Comparison of ENCODE assay signal across 30 cellular contexts in the genomic region with DNA sequence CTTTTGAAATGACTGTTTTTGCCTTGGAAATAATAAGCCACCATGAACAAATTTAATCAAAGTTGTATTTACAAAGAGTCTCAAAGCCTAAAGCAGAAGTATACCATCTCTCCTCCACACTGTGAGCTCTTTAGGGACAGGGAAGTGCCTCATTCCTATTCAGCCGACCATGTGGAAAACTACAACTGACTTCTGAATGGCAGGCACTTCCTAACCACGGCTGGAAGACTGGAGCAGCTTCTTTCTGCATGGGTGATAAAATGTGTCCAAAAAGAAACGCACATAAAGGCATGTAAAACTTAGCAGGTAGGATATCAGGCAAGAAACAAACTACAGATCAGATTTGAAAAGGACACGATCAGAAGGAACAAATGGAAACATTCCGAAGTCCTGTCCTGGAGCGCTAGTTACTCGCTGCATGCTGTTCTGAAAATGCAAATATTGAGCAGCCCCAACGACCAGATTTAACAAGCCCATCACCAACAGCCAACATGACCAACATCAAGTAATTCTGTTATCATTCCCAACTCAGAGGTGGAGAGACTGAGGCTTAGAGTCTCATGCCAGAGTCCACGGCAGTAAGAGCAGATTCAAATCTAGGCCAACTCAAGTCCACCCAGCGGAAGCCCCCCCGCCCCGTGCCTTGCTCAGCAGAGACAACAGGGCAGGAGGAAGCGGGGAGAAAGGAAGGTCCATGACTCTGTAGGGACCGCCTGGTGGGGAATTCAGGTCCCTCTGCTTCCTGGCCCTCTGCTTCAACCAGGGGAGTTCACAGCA. TPM values are rescaled to one million over a fixed set of nuclear protein-coding genes. Genes with fewer than 3 reads are reported as not detected.
DNase-seq lines count a peak whose midpoint lies in the region; ATAC-seq, FAIRE-seq and TF ChIP-seq lines count a peak whose summit lies in the region.
"Had no signal": no experiment of that assay in that cellular context is flagged by ENCODE, and none has a peak within 500 bp of the region (broad histone marks: within the 10 kb centered on the region; RNA-seq: fewer than 3 reads in every experiment).

No MANE protein-coding gene starts in this region.

- no peaks in the 10 kb centered on the region for H3K4me1 ChIP-seq in right lobe of liver
- peaks cover 10% of the 10 kb centered on the region; the same call in 1 of the 2 replicates for H3K4me1 ChIP-seq in HepG2 (ENCODE audit: insufficient read depth, low read length)
- H3K4me1 ChIP-seq in iPS-20b (ENCODE audit: insufficient read depth, low read length): peaks cover 65% of the 10 kb centered on the region
- H3K4me1 ChIP-seq in upper lobe of left lung: peaks cover 24 to 46% (median 39%) of the 10 kb centered on the region in 4 donors

- no peak for TF ChIP-seq CTCF in right lobe of liver (IDR thresholded peaks at IDR 0.05)
- TF ChIP-seq CTCF in HepG2 (CRISPR knock-in tag; IDR thresholded peaks at IDR 0.05): no peak
- TF ChIP-seq CTCF in osteocyte (IDR thresholded peaks at IDR 0.05): no peak
- no peak for TF ChIP-seq CTCF in type B pancreatic cell (conservative IDR thresholded peaks at IDR 0.05)
- no peak for TF ChIP-seq CTCF in upper lobe of left lung (IDR thresholded peaks at IDR 0.05)

- H3K27ac ChIP-seq in right lobe of liver: no peak overlapping the region
- H3K27ac ChIP-seq in HepG2 (ENCODE audit: extremely low read length, insufficient read depth, low read length): no peak overlapping the region
- H3K27ac ChIP-seq in iPS-20b (ENCODE audit: low read length): peak overlapping the region; percentile 52
- no peak overlapping the region for H3K27ac ChIP-seq in upper lobe of left lung
- H3K27ac ChIP-seq: esophagus squamous epithelium, gastroesophageal sphincter, transverse colon had no signal

- H3K27me3 ChIP-seq in right lobe of liver: no peaks in the 10 kb centered on the region
- H3K27me3 ChIP-seq in HepG2 (ENCODE audit: control insufficient read depth in 1 of 2, insufficient read depth in 2 of 2, low read length in 2 of 2): peaks cover 5 to 74% of the 10 kb centered on the region in 2 experiments
- no peaks in the 10 kb centered on the region for H3K27me3 ChIP-seq in iPS-20b (ENCODE audit: insufficient read depth, low read length)
- no peaks in the 10 kb centered on the region for H3K27me3 ChIP-seq in upper lobe of left lung
- H3K27me3 ChIP-seq: esophagus squamous epithelium, gastroesophageal sphincter, transverse colon had no signal

- intact Hi-C loops in right lobe of liver (cut with DNase I) (no loop called here), HepG2 (cut with micrococcal nuclease; ENCODE audit: unreplicated experiment) (no loop called here)

- H3K27ac Mint-ChIP-seq in osteocyte (ENCODE audit: unreplicated experiment) (peak overlapping the region; percentile 35), type B pancreatic cell (peak overlapping the region; percentile 20)
- H3K27ac Mint-ChIP-seq: activated naive CD8-positive, alpha-beta T cell; B cell; IgD-negative memory B cell; memory B cell; naive B cell; T-helper 1 cell treated with Interleukin-12 subunit alpha and Interleukin-12 subunit beta and Interleukin-4 antibody, amounts not matched to agents 30 μg/mL and 1 μg/mL, for 36 hours had no signal

- no peak overlapping the region for H3K4me2 ChIP-seq in HepG2 (ENCODE audit: low read depth, low read length)

- no peaks in the 10 kb centered on the region for H3K9me3 ChIP-seq in right lobe of liver
- H3K9me3 ChIP-seq in HepG2 (ENCODE audit: low read length): no peaks in the 10 kb centered on the region
- H3K9me3 ChIP-seq in iPS-20b (ENCODE audit: insufficient read depth, low read depth, low read length): no peaks in the 10 kb centered on the region
- H3K9me3 ChIP-seq in upper lobe of left lung: no peaks in the 10 kb centered on the region
- H3K9me3 ChIP-seq: esophagus squamous epithelium, gastroesophageal sphincter, transverse colon had no signal

- DNase-seq in right lobe of liver (no peak), HepG2 (ENCODE audit: low spot score) (no peak), osteocyte (ENCODE audit: extremely low spot score, unreplicated experiment) (no peak), type B pancreatic cell (ENCODE audit: extremely low spot score, unreplicated experiment) (no peak), NCI-H748 treated with DMSO at 0.1 percent for 48 hours (lab: John Stamatoyannopoulos, UW) (no peak), glomerular visceral epithelial cell (ENCODE audit: extremely low spot score) (no peak), upper lobe of left lung (no peak)
- DNase-seq: activated CD4-positive, alpha-beta T cell treated with anti-CD3 and anti-CD28 coated beads for 48 hours; cerebellar nuclear complex; COR-L47; DMS79; effector CD4-positive, alpha-beta T cell; esophagus squamous epithelium; naive B cell; NCI-H1105 treated with DMSO at 0.1 percent for 48 hours; NCI-H2081; NCI-H510A; stimulated activated CD4-positive, alpha-beta T cell treated with anti-CD3 and anti-CD28 coated beads, Interleukin-4, amount 100 ng/mL, for 1 hour; stimulated activated naive CD4-positive, alpha-beta T cell; transverse colon had no signal

- POLR2A ChIA-PET in HepG2 (lab: Yijun Ruan, JAX): no interaction called here

- H3K4me3 Mint-ChIP-seq in osteocyte (ENCODE audit: unreplicated experiment) (no peak overlapping the region), type B pancreatic cell (no peak overlapping the region)
- H3K4me3 Mint-ChIP-seq: activated naive CD8-positive, alpha-beta T cell; B cell; memory B cell; T-helper 1 cell treated with Interleukin-12 subunit alpha and Interleukin-12 subunit beta and Interleukin-4 antibody, amounts not matched to agents 30 μg/mL and 1 μg/mL, for 36 hours had no signal

- FAIRE-seq in HepG2 (lab: Jason Lieb, UNC): no peak
- FAIRE-seq: astrocyte, GM12878, RCC 7860 had no signal

- TF ChIP-seq POLR2A in right lobe of liver (IDR thresholded peaks at IDR 0.05) (no peak), HepG2 (IDR thresholded peaks at IDR 0.05; ENCODE audit: insufficient read depth in 1 of 2, low read depth in 2 of 2, low read length in 2 of 2) (no peak), upper lobe of left lung (IDR thresholded peaks at IDR 0.05) (no peak)

- no peaks in the 10 kb centered on the region for H3K36me3 ChIP-seq in right lobe of liver
- no peaks in the 10 kb centered on the region for H3K36me3 ChIP-seq in HepG2 (replicated peaks in 1 of 2; ENCODE audit: control insufficient read depth in 1 of 2, insufficient read depth in 2 of 2, low read length in 2 of 2)
- peaks cover 87% of the 10 kb centered on the region for H3K36me3 ChIP-seq in iPS-20b (ENCODE audit: insufficient read depth, low read depth, low read length)
- peaks cover 3 to 50% (median 4%) of the 10 kb centered on the region in 4 donors for H3K36me3 ChIP-seq in upper lobe of left lung

- H4K20me1 ChIP-seq in HepG2 (ENCODE audit: insufficient read depth, low read length): no peaks in the 10 kb centered on the region

- peak; percentile 15 to 29 (median 26) for ATAC-seq in right lobe of liver
- no peak for ATAC-seq in HepG2
- no peak for ATAC-seq in upper lobe of left lung (ENCODE audit: low FRiP score in 2 of 2)
- ATAC-seq: gastroesophageal sphincter, GM12878 had no signal

- no peak overlapping the region for H2AFZ ChIP-seq in HepG2 (ENCODE audit: low read length)

- in situ Hi-C loops in HepG2 (cut with HindIII; ENCODE audit: extremely low pct_ligation_motif_present, low pct_unique_long_range_greater_than_20kb): no loop called here

- CTCF ChIA-PET in HepG2 (lab: Yijun Ruan, JAX; ENCODE audit: low intra/inter-chr PET ratio, low total read pairs): no interaction called here

- 49% methylated on average over 8 of the region's 14 CpGs for WGBS in right lobe of liver (ENCODE audit: insufficient coverage, low coverage, low lambda C conversion rate, missing lambda C conversion rate)
- 32% methylated on average over 12 of the region's 14 CpGs for WGBS in HepG2 (ENCODE audit: low lambda C conversion rate)
- 75 to 80% methylated on average over 12 to 14 of the region's 14 CpGs for WGBS in upper lobe of left lung, 2 donors

- H3K79me2 ChIP-seq in HepG2 (ENCODE audit: insufficient read depth, low read length): no peaks in the 10 kb centered on the region

- TF ChIP-seq EP300 in HepG2 (IDR thresholded peaks at IDR 0.05; ENCODE audit: low read depth in 2 of 2, low read length in 2 of 2) (no peak), HepG2 (CRISPR knock-in tag; IDR thresholded peaks at IDR 0.05; ENCODE audit: borderline replicate concordance) (no peak), upper lobe of left lung (IDR thresholded peaks at IDR 0.05) (no peak)

- H3K4me3 ChIP-seq in right lobe of liver: no peak overlapping the region
- no peak overlapping the region for H3K4me3 ChIP-seq in HepG2 (replicated peaks in 1 of 3; ENCODE audit: insufficient read depth in 1 of 3, low read depth in 2 of 3, low read length in 3 of 3)
- H3K4me3 ChIP-seq in iPS-20b (ENCODE audit: low read length): peak overlapping the region; percentile 2; the same call in 1 of the 2 replicates
- H3K4me3 ChIP-seq in upper lobe of left lung: no peak overlapping the region
- H3K4me3 ChIP-seq: esophagus squamous epithelium, gastroesophageal sphincter, GM12878, transverse colon had no signal

- H3K4me1 Mint-ChIP-seq in osteocyte (ENCODE audit: unreplicated experiment) (peaks cover 42% of the 10 kb centered on the region), type B pancreatic cell (ENCODE audit: unreplicated experiment) (peaks cover 31% of the 10 kb centered on the region)
- H3K4me1 Mint-ChIP-seq: B cell, IgD-negative memory B cell, memory B cell, naive B cell had no signal

- BruUV-seq in HepG2 (replicated peaks; lab: Mats Ljungman, UMichigan): no TSS peak

- no peaks in the 10 kb centered on the region for H3K27me3 Mint-ChIP-seq in osteocyte (ENCODE audit: unreplicated experiment)
- H3K27me3 Mint-ChIP-seq in type B pancreatic cell: no peaks in the 10 kb centered on the region

- TF ChIP-seq RAD21 in HepG2 (CRISPR knock-in tag; IDR thresholded peaks at IDR 0.05): no peak

- H3K36me3 Mint-ChIP-seq in osteocyte (ENCODE audit: unreplicated experiment) (peaks cover 45% of the 10 kb centered on the region), type B pancreatic cell (peaks cover 37% of the 10 kb centered on the region)
- H3K36me3 Mint-ChIP-seq: activated naive CD8-positive, alpha-beta T cell; IgD-negative memory B cell; memory B cell had no signal

- H3K9me3 Mint-ChIP-seq in osteocyte (ENCODE audit: unreplicated experiment): no peaks in the 10 kb centered on the region
- no peaks in the 10 kb centered on the region for H3K9me3 Mint-ChIP-seq in type B pancreatic cell
- H3K9me3 Mint-ChIP-seq: memory B cell; T-helper 1 cell treated with Interleukin-12 subunit alpha and Interleukin-12 subunit beta and Interleukin-4 antibody, amounts not matched to agents 30 μg/mL and 1 μg/mL, for 36 hours had no signal

- H3K9ac ChIP-seq in HepG2 (ENCODE audit: insufficient read depth, low read depth, low read length) (no peak overlapping the region), iPS-20b (ENCODE audit: low read depth, low read length) (no peak overlapping the region; the same call in 1 of the 2 replicates)

RNA-seq across cellular contexts. Expression of a gene that starts 26.5 kb away (rescaled TPM):
- total RNA-seq in right lobe of liver (1 to 10 TPM; 3.2 to 8.2 (median 5.4) TPM), HepG2 (2016; rRNA removed; fragmentation: Illumina TruSeq; extraction: Trizol) (not detected in 2 replicates), osteocyte (125 and 127 TPM in 2 replicates), type B pancreatic cell (ENCODE audit: low replicate concordance) (101 and 113 TPM in 2 replicates), upper lobe of left lung (10 to 100 TPM; 47.1 to 82.5 (median 59.7) TPM)
- total RNA-seq in HepG2 (2016; cell fraction: cytosol; rRNA removed; fragmentation: Illumina TruSeq; extraction: Trizol; ENCODE audit: low read depth): not detected in 2 replicates
- not detected in 2 replicates for total RNA-seq in HepG2 (2016; cell fraction: insoluble cytoplasmic fraction; rRNA removed; fragmentation: Illumina TruSeq; extraction: Trizol)
- total RNA-seq in HepG2 (2016; cell fraction: membrane; rRNA removed; fragmentation: Illumina TruSeq; extraction: Trizol): not detected in 2 replicates
- total RNA-seq in HepG2 (2016; cell fraction: nucleus; rRNA removed; fragmentation: Illumina TruSeq; extraction: Trizol): not detected in 2 replicates
- 0.08 TPM in 1 of 2 replicates, not detected in the other for polyA plus RNA-seq in HepG2 (2011; rRNA removed)
- 0.04 and 0.05 TPM in 2 replicates for polyA plus RNA-seq in HepG2 (2011; cell fraction: cytosol; rRNA removed)
- 0.02 TPM in 1 of 2 replicates, not detected in the other for polyA plus RNA-seq in HepG2 (2011; cell fraction: nucleus; rRNA removed)
- 0.08 TPM in 2 replicates for polyA plus RNA-seq in HepG2 (2012)
- polyA plus RNA-seq in HepG2 (2016; cell fraction: cytosol; fragmentation: Illumina TruSeq; extraction: Trizol; ENCODE audit: low read depth): not detected in 2 replicates
- not detected in 2 replicates for polyA plus RNA-seq in HepG2 (2016; cell fraction: insoluble cytoplasmic fraction; fragmentation: Illumina TruSeq; extraction: Trizol; ENCODE audit: low read depth)
- polyA plus RNA-seq in HepG2 (2016; cell fraction: membrane; fragmentation: Illumina TruSeq; extraction: Trizol; ENCODE audit: low read depth): not detected in 2 replicates
- not detected in 2 replicates for polyA plus RNA-seq in HepG2 (2016; cell fraction: nucleus; fragmentation: Illumina TruSeq; extraction: Trizol; ENCODE audit: insufficient read depth, low read depth)
- polyA minus RNA-seq in HepG2 (2011; rRNA and poly(A)+ RNA removed; ENCODE audit: low replicate concordance): 1.2 and 101 TPM in 2 replicates
- 0.49 and 0.53 TPM in 2 replicates for polyA minus RNA-seq in HepG2 (2011; cell fraction: cytosol; rRNA and poly(A)+ RNA removed)
- 0.39 TPM in 1 of 2 replicates, not detected in the other for polyA minus RNA-seq in HepG2 (2011; cell fraction: nucleus; rRNA and poly(A)+ RNA removed)

Comparison
In these comparisons a context has a peak if more than half of its experiments do, and no peak if none do; other contexts are left out.
1. ATAC-seq: peak in right lobe of liver (4 of 4); none in HepG2 (single experiment) and upper lobe of left lung (0 of 2).
2. RNA of a gene that starts 26.5 kb away (total RNA-seq): 125 to 127 TPM in osteocyte, 101 to 113 TPM in type B pancreatic cell and 47.1 to 82.5 TPM in upper lobe of left lung; 3.2 to 8.2 TPM in right lobe of liver and not detected in HepG2; every median in the first group is over 4 times any median in the second.